Comparison of ENCODE assay signal across 11 cellular contexts in the genomic region with DNA sequence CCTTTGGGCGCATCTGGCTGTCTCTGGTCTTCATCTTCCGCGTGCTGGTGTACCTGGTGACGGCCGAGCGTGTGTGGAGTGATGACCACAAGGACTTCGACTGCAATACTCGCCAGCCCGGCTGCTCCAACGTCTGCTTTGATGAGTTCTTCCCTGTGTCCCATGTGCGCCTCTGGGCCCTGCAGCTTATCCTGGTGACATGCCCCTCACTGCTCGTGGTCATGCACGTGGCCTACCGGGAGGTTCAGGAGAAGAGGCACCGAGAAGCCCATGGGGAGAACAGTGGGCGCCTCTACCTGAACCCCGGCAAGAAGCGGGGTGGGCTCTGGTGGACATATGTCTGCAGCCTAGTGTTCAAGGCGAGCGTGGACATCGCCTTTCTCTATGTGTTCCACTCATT. TPM values are rescaled to one million over a fixed set of nuclear protein-coding genes. Genes with fewer than 3 reads are reported as not detected.
"Had no signal": no experiment of that assay in that cellular context is flagged by ENCODE, and none has a peak within 500 bp of the region (broad histone marks: within the 10 kb centered on the region; RNA-seq: fewer than 3 reads in every experiment).

No MANE protein-coding gene starts in this region.

- H3K4me3 ChIP-seq: HAP-1, K562 had no signal

- H3K36me3 ChIP-seq: HAP-1 had no signal

- H3K4me3 Mint-ChIP-seq: HFFc6 had no signal

- H3K27ac Mint-ChIP-seq: HFFc6 had no signal

- H3K4me1 ChIP-seq: HAP-1 had no signal

- H3K27ac ChIP-seq: HL-60 had no signal

- FAIRE-seq: K562 had no signal

- H3K9me3 Mint-ChIP-seq: HFFc6 had no signal

- H3K9me3 ChIP-seq: HAP-1 had no signal

- DNase-seq: GOT3, H7, HFFc6, IMR-90, KG1 had no signal

- ATAC-seq: HCT116, K562 had no signal

RNA-seq across cellular contexts. Expression of a gene that starts 2.2 kb away (rescaled TPM):
- total RNA-seq: H4, H7, HFFc6, HT1080, IMR-90, K562 had no signal
- polyA plus RNA-seq: IMR-90 had no signal

RNA-seq across cellular contexts. Expression of a gene that starts 2.5 kb away (rescaled TPM):
- total RNA-seq: H4, HT1080, IMR-90, K562 had no signal

RNA-seq across cellular contexts. Expression of a gene that starts 23.6 kb away (rescaled TPM):
- total RNA-seq: H4, HT1080, IMR-90, K562 had no signal
- polyA plus RNA-seq: IMR-90, K562 had no signal

RNA-seq across cellular contexts. Expression of a gene that starts 35.4 kb away (rescaled TPM):
- total RNA-seq: H4, HFFc6, HT1080, IMR-90 had no signal
- polyA plus RNA-seq: IMR-90 had no signal
